Comparison of ENCODE assay signal across 9 cellular contexts in the genomic region with DNA sequence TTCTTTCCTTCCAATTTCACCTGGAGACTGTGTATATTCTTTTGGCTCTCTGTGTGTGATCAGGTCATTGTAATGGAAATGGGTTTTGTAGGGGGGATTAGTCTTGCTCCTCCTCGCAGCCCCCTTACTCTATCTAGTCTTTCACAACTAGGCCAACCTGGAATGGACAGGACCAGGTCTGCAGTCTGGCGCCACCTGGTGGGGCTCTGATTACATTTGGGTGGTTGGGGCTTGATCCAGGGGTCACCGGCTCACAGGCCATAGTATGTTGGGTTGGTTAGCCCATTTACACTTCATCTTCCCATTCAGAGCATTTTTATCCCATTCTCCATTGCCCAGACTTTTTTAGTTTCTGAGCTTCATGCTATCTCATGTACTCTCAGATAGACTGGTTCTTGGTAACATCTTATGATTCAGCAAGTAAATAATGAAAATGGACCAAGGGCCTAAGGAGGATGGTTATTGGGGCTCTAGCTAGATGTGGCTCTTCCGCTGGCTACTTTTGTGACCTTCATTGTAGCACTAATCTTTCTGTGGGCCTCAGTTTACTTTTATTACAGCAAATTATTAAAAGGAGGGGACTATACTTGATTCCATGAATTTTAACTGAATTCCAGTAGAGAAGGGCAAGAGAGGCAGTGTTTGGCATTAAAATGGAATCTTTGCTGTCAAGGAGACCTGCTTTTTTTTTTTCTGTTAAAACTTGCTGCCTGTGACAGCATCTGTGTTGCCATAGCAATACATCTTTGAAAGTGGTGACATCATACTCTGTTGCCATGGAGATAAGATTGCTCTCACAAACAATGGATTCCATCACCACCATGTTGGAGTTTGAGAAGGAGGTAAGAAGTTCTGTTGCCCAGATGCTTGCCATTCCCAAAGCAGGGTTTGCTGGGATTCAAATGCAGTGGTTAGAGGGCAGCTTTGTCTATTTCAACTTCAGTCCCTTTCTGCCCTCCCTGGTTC.
DNase-seq lines count a peak whose midpoint lies in the region; ATAC-seq and TF ChIP-seq lines count a peak whose summit lies in the region.
"Had no signal": no experiment of that assay in that cellular context is flagged by ENCODE, and none has a peak within 500 bp of the region (broad histone marks: within the 10 kb centered on the region; RNA-seq: fewer than 3 reads in every experiment).

No MANE protein-coding gene starts in this region.

- no peaks in the 10 kb centered on the region for H3K36me3 Mint-ChIP-seq in activated T-helper 1 cell treated with anti-CD3 and anti-CD28 coated beads, Interleukin-12 subunit alpha, Interleukin-12 subunit beta, Interleukin-2, Interleukin-4 antibody, amounts not matched to agents 30 ng/mL and 10 ng/mL and 1 ng/mL, durations not matched to agents 14 hours and 24 hours and 36 hours (ENCODE audit: low read depth)

- 0 out of 2 replicates have a peak, but pooled peaks cover 6% of the 10 kb centered on the region for H3K27me3 ChIP-seq in OCI-LY1 (ENCODE audit: insufficient read depth, low read length)

- H3F3A ChIP-seq in OCI-LY1 (ENCODE audit: insufficient read depth, low read length) = no peaks in the 10 kb centered on the region

- no peak overlapping the region for H3K4me2 ChIP-seq in OCI-LY1 (ENCODE audit: low read length)

- H3K27ac ChIP-seq in OCI-LY1 (ENCODE audit: low read depth, low read length, poor library complexity, severe bottlenecking) = no peak overlapping the region

- no peaks in the 10 kb centered on the region for H3K9me3 ChIP-seq in OCI-LY1 (ENCODE audit: low read length)

- H3K9me2 ChIP-seq in OCI-LY1 (ENCODE audit: low read depth, low read length) = no peaks in the 10 kb centered on the region

- no peak overlapping the region for H3K27ac Mint-ChIP-seq in activated T-helper 1 cell treated with anti-CD3 and anti-CD28 coated beads, Interleukin-12 subunit alpha, Interleukin-12 subunit beta, Interleukin-2, Interleukin-4 antibody, amounts not matched to agents 30 ng/mL and 10 ng/mL and 1 ng/mL, durations not matched to agents 14 hours and 24 hours and 36 hours
- H3K27ac Mint-ChIP-seq: dendritic cell treated with granulocyte-macrophage colony-stimulating factor and Interleukin-4, amounts not matched to agents 40 ng/mL and 50 ng/mL, for 4 days had no signal

- no peaks in the 10 kb centered on the region for H3K4me1 Mint-ChIP-seq in activated T-helper 1 cell treated with anti-CD3 and anti-CD28 coated beads, Interleukin-12 subunit alpha, Interleukin-12 subunit beta, Interleukin-2, Interleukin-4 antibody, amounts not matched to agents 30 ng/mL and 10 ng/mL and 1 ng/mL, durations not matched to agents 14 hours and 24 hours and 36 hours (ENCODE audit: low read depth)

- H3K36me3 ChIP-seq in OCI-LY1 (ENCODE audit: insufficient read depth, low read length) = no peaks in the 10 kb centered on the region

- peaks cover 14% of the 10 kb centered on the region for H3K27me3 Mint-ChIP-seq in activated T-helper 1 cell treated with anti-CD3 and anti-CD28 coated beads, Interleukin-12 subunit alpha, Interleukin-12 subunit beta, Interleukin-2, Interleukin-4 antibody, amounts not matched to agents 30 ng/mL and 10 ng/mL and 1 ng/mL, durations not matched to agents 14 hours and 24 hours and 36 hours (ENCODE audit: insufficient read depth)

- no peaks in the 10 kb centered on the region for H3K9me3 Mint-ChIP-seq in activated T-helper 1 cell treated with anti-CD3 and anti-CD28 coated beads, Interleukin-12 subunit alpha, Interleukin-12 subunit beta, Interleukin-2, Interleukin-4 antibody, amounts not matched to agents 30 ng/mL and 10 ng/mL and 1 ng/mL, durations not matched to agents 14 hours and 24 hours and 36 hours
- H3K9me3 Mint-ChIP-seq: dendritic cell treated with granulocyte-macrophage colony-stimulating factor and Interleukin-4, amounts not matched to agents 40 ng/mL and 50 ng/mL, for 4 days had no signal

- H4K20me1 ChIP-seq in OCI-LY1 (ENCODE audit: insufficient read depth, low read length) = no peaks in the 10 kb centered on the region

- H3K4me3 Mint-ChIP-seq in activated T-helper 1 cell treated with anti-CD3 and anti-CD28 coated beads, Interleukin-12 subunit alpha, Interleukin-12 subunit beta, Interleukin-2, Interleukin-4 antibody, amounts not matched to agents 30 ng/mL and 10 ng/mL and 1 ng/mL, durations not matched to agents 14 hours and 24 hours and 36 hours = no peak overlapping the region
- H3K4me3 Mint-ChIP-seq: dendritic cell treated with granulocyte-macrophage colony-stimulating factor and Interleukin-4, amounts not matched to agents 40 ng/mL and 50 ng/mL, for 4 days had no signal

- ATAC-seq in HG02798 (IDR thresholded peaks at IDR 0.05; ENCODE audit: poor library complexity, unreplicated experiment) = peak; percentile 70
- no peak for ATAC-seq in HG02571 (IDR thresholded peaks at IDR 0.05; ENCODE audit: unreplicated experiment)

- no peaks in the 10 kb centered on the region for H3K4me1 ChIP-seq in OCI-LY1 (ENCODE audit: insufficient read depth, low read length, severe bottlenecking)

- no peaks in the 10 kb centered on the region for H3K79me2 ChIP-seq in OCI-LY1 (ENCODE audit: insufficient read depth, low read length)

- H3K4me3 ChIP-seq in OCI-LY1 (ENCODE audit: low read depth, low read length, poor library complexity, severe bottlenecking) = no peak overlapping the region

- TF ChIP-seq CTCF in OCI-LY1 (IDR thresholded peaks at IDR 0.05; ENCODE audit: low read length) = peak; percentile 83

- intact Hi-C loops in activated T-helper 1 cell treated with anti-CD3 and anti-CD28 coated beads, Interleukin-12 subunit alpha, Interleukin-12 subunit beta, Interleukin-2, Interleukin-4 antibody, amounts not matched to agents 30 ng/mL and 10 ng/mL and 1 ng/mL, durations not matched to agents 14 hours and 24 hours and 36 hours (cut with micrococcal nuclease) = loop anchor here (1.0 kb wide), 2 partner anchors 72 to 209 kb away; no protein-coding TSS in a partner anchor
- intact Hi-C loops in posterior vena cava (cut with DNase I) = loop anchor here in 1 of 2 donors (10.0 kb wide), 1 partner anchor 69 kb away; no protein-coding TSS in a partner anchor

- no peak overlapping the region for H2AFZ ChIP-seq in OCI-LY1 (ENCODE audit: low read length)

- peak; percentile 24 for DNase-seq in GDM1 (lab: John Stamatoyannopoulos, UW)
- DNase-seq in activated T-helper 1 cell treated with anti-CD3 and anti-CD28 coated beads, Interleukin-12 subunit alpha, Interleukin-12 subunit beta, Interleukin-2, Interleukin-4 antibody, amounts not matched to agents 30 ng/mL and 10 ng/mL and 1 ng/mL, durations not matched to agents 14 hours and 24 hours and 36 hours (ENCODE audit: low spot score) = peak; percentile 43
- peak; percentile 67 for DNase-seq in germinal center (ENCODE audit: low spot score)
- DNase-seq in posterior vena cava (ENCODE audit: low spot score) = peak; percentile 87
- no peak for DNase-seq in NCI-H187 treated with DMSO at 0.1 percent for 48 hours (lab: John Stamatoyannopoulos, UW)

- no peak overlapping the region for H3K9ac ChIP-seq in OCI-LY1 (ENCODE audit: low read length)
